In genomic region chr15:63495343-63495742, GRCh38 we compare ENCODE assay signal across 19 cellular contexts. TPM values are rescaled to one million over a fixed set of nuclear protein-coding genes. Genes with fewer than 3 reads are reported as not detected.
DNase-seq lines count a peak whose midpoint lies in the region; ATAC-seq and TF ChIP-seq lines count a peak whose summit lies in the region.
"Had no signal": no experiment of that assay in that cellular context is flagged by ENCODE, and none has a peak within 500 bp of the region (broad histone marks: within the 10 kb centered on the region; RNA-seq: fewer than 3 reads in every experiment).

No MANE protein-coding gene starts in this region.

- no peak overlapping the region for H2BK12ac ChIP-seq in neuronal stem cell (ENCODE audit: low read length)

- no peaks in the 10 kb centered on the region for H3K27me3 Mint-ChIP-seq in activated T-cell treated with anti-CD3 and anti-CD28 coated beads, Interleukin-2, amount 50 U/mL, for 24 hours
- peaks cover 19% of the 10 kb centered on the region for H3K27me3 Mint-ChIP-seq in GM23338 (ENCODE audit: insufficient read depth, low read depth, poor library complexity)
- H3K27me3 Mint-ChIP-seq in activated CD8-positive, alpha-beta T cell treated with anti-CD3 and anti-CD28 coated beads for 36 hours, result no peaks in the 10 kb centered on the region
- H3K27me3 Mint-ChIP-seq: effector memory CD8-positive, alpha-beta T cell had no signal

- no peak overlapping the region for H3K4ac ChIP-seq in neuronal stem cell (ENCODE audit: low read length)

- no peak for TF ChIP-seq CTCF in GM23338 (conservative IDR thresholded peaks at IDR 0.05; ENCODE audit: low read depth in 2 of 2)
- no peak for TF ChIP-seq CTCF in activated CD8-positive, alpha-beta T cell treated with anti-CD3 and anti-CD28 coated beads for 36 hours (IDR thresholded peaks at IDR 0.05)

- POLR2A ChIA-PET in activated CD8-positive, alpha-beta T cell treated with anti-CD3 and anti-CD28 coated beads for 36 hours (lab: Charles Lee), result interaction anchor here (0.6 to 9.8 kb wide), 7 partner anchors 10 to 103 kb away, joined by 3 to 62 read pairs (median 8); partner anchors contain the start of gene USP3

- H3K9me3 Mint-ChIP-seq in activated T-cell treated with anti-CD3 and anti-CD28 coated beads, Interleukin-2, amount 50 U/mL, for 24 hours, result no peaks in the 10 kb centered on the region
- H3K9me3 Mint-ChIP-seq in GM23338, result no peaks in the 10 kb centered on the region
- H3K9me3 Mint-ChIP-seq in activated CD8-positive, alpha-beta T cell treated with anti-CD3 and anti-CD28 coated beads for 36 hours, result no peaks in the 10 kb centered on the region
- H3K9me3 Mint-ChIP-seq: effector memory CD8-positive, alpha-beta T cell had no signal

- H3K18ac ChIP-seq in neuronal stem cell (ENCODE audit: low read length), result no peak overlapping the region

- H3K79me1 ChIP-seq in neuronal stem cell (ENCODE audit: low read depth, low read length), result no peaks in the 10 kb centered on the region

- H3K4me1 ChIP-seq in GM23338 (ENCODE audit: insufficient read depth), result peaks cover 47% of the 10 kb centered on the region
- H3K4me1 ChIP-seq in neuronal stem cell (ENCODE audit: control insufficient read depth in 2 of 2, insufficient read depth in 1 of 2, low read depth in 1 of 2, low read length in 2 of 2), result peaks cover 2 to 6% of the 10 kb centered on the region in 2 donors
- H3K4me1 ChIP-seq: parathyroid adenoma, uterus had no signal

- no peak overlapping the region for H2BK5ac ChIP-seq in neuronal stem cell (ENCODE audit: low read length)

- H3K4me3 ChIP-seq in GM23338, result peak overlapping the region; percentile 31
- no peak overlapping the region for H3K4me3 ChIP-seq in neuronal stem cell (ENCODE audit: low read length in 2 of 2)
- H3K4me3 ChIP-seq: GM12878, MG63, right lobe of liver, suprapubic skin, uterus had no signal

- no peak overlapping the region for H3K14ac ChIP-seq in neuronal stem cell (ENCODE audit: low read length)

- no peak overlapping the region for H2AFZ ChIP-seq in GM23338
- H2AFZ ChIP-seq in neuronal stem cell (ENCODE audit: low read length), result peak overlapping the region; percentile 9
- H2AFZ ChIP-seq: parathyroid adenoma had no signal

- no peak overlapping the region for H3K4me3 Mint-ChIP-seq in activated T-cell treated with anti-CD3 and anti-CD28 coated beads, Interleukin-2, amount 50 U/mL, for 24 hours
- no peak overlapping the region for H3K4me3 Mint-ChIP-seq in GM23338
- no peak overlapping the region for H3K4me3 Mint-ChIP-seq in activated CD8-positive, alpha-beta T cell treated with anti-CD3 and anti-CD28 coated beads for 36 hours

- H3K9me2 ChIP-seq in GM23338 (ENCODE audit: insufficient read depth), result no peaks in the 10 kb centered on the region

- peaks cover 10% of the 10 kb centered on the region for H3F3A ChIP-seq in GM23338 (replicated peaks; ENCODE audit: low read depth)

- H3K79me2 ChIP-seq in GM23338 (replicated peaks; ENCODE audit: insufficient read depth), result no peaks in the 10 kb centered on the region
- H3K79me2 ChIP-seq: parathyroid adenoma had no signal

- no peaks in the 10 kb centered on the region for H3K9me3 ChIP-seq in neuronal stem cell (replicated peaks in 1 of 2; ENCODE audit: control insufficient read depth in 2 of 2, insufficient read depth in 1 of 2, low read depth in 1 of 2, low read length in 2 of 2)
- H3K9me3 ChIP-seq: MG63, right lobe of liver, suprapubic skin, uterus had no signal

- no peak overlapping the region for H2BK15ac ChIP-seq in neuronal stem cell (ENCODE audit: low read length)

- H3K36me3 Mint-ChIP-seq in activated T-cell treated with anti-CD3 and anti-CD28 coated beads, Interleukin-2, amount 50 U/mL, for 24 hours (ENCODE audit: low read depth), result no peaks in the 10 kb centered on the region
- H3K36me3 Mint-ChIP-seq in GM23338 (ENCODE audit: low read depth), result no peaks in the 10 kb centered on the region
- no peaks in the 10 kb centered on the region for H3K36me3 Mint-ChIP-seq in activated CD8-positive, alpha-beta T cell treated with anti-CD3 and anti-CD28 coated beads for 36 hours (ENCODE audit: low read depth)

- H3K4me1 Mint-ChIP-seq in activated T-cell treated with anti-CD3 and anti-CD28 coated beads, Interleukin-2, amount 50 U/mL, for 24 hours (ENCODE audit: low read depth), result peaks cover 53% of the 10 kb centered on the region
- peaks cover 45% of the 10 kb centered on the region for H3K4me1 Mint-ChIP-seq in GM23338
- H3K4me1 Mint-ChIP-seq in activated CD8-positive, alpha-beta T cell treated with anti-CD3 and anti-CD28 coated beads for 36 hours (ENCODE audit: low read depth), result peaks cover 66% of the 10 kb centered on the region

- H3K36me3 ChIP-seq in GM23338 (ENCODE audit: insufficient read depth), result no peaks in the 10 kb centered on the region
- no peaks in the 10 kb centered on the region for H3K36me3 ChIP-seq in neuronal stem cell (replicated peaks in 1 of 2; ENCODE audit: control insufficient read depth in 2 of 2, insufficient read depth in 2 of 2, low read length in 2 of 2)
- H3K36me3 ChIP-seq: brain microvascular endothelial cell, MG63, right lobe of liver, suprapubic skin, uterus had no signal

- no peak overlapping the region for H4K8ac ChIP-seq in neuronal stem cell (ENCODE audit: low read depth, low read length)

- DNase-seq in activated T-cell treated with anti-CD3 and anti-CD28 coated beads, Interleukin-2, amount 50 U/mL, for 24 hours, result no peak
- DNase-seq in activated T-cell treated with anti-CD3 and anti-CD28 coated beads, Interleukin-2, amount 50 U/mL, for 48 hours, result no peak
- DNase-seq in GM23338 (ENCODE audit: low spot score) (no peak), neuronal stem cell (ENCODE audit: low spot score) (no peak), OCI-M1 (lab: John Stamatoyannopoulos, UW) (no peak)
- DNase-seq in activated CD8-positive, alpha-beta T cell treated with anti-CD3 and anti-CD28 coated beads for 36 hours, result peak; percentile 36
- DNase-seq: brain microvascular endothelial cell; effector memory CD8-positive, alpha-beta T cell; mammary epithelial cell; MG63; right lobe of liver; SIG-M5; stimulated activated CD4-positive, alpha-beta T cell treated with anti-CD3 and anti-CD28 coated beads, Interleukin-15, amount 100 ng/mL, for 24 hours; uterus had no signal

- H3K27ac ChIP-seq in GM23338 (ENCODE audit: low read depth) (no peak overlapping the region), neuronal stem cell (replicated peaks; ENCODE audit: low read length) (no peak overlapping the region)
- H3K27ac ChIP-seq: brain microvascular endothelial cell, parathyroid adenoma, right lobe of liver, suprapubic skin, uterus had no signal

- no peak overlapping the region for H3K23ac ChIP-seq in neuronal stem cell (ENCODE audit: low read depth, low read length, poor library complexity)

- no peak overlapping the region for H3K9ac ChIP-seq in neuronal stem cell (ENCODE audit: low read depth, low read length, poor library complexity)
- H3K9ac ChIP-seq: parathyroid adenoma had no signal

- H3K27ac Mint-ChIP-seq in activated T-cell treated with anti-CD3 and anti-CD28 coated beads, Interleukin-2, amount 50 U/mL, for 24 hours, result peak overlapping the region; percentile 68
- H3K27ac Mint-ChIP-seq in GM23338, result no peak overlapping the region
- H3K27ac Mint-ChIP-seq in activated CD8-positive, alpha-beta T cell treated with anti-CD3 and anti-CD28 coated beads for 36 hours, result peak overlapping the region; percentile 22

- CTCF ChIA-PET in activated CD8-positive, alpha-beta T cell treated with anti-CD3 and anti-CD28 coated beads for 36 hours (lab: Charles Lee), result interaction anchor here (1.1 to 5.2 kb wide), 8 partner anchors 7 to 106 kb away, joined by 3 to 62 read pairs (median 8); no protein-coding TSS in a partner anchor

- peaks cover 3% of the 10 kb centered on the region; the same call in 1 of the 2 replicates for H4K20me1 ChIP-seq in GM23338 (replicated peaks; ENCODE audit: insufficient read depth)

- H3K4me2 ChIP-seq in GM23338 (peak overlapping the region; percentile 40), neuronal stem cell (ENCODE audit: insufficient read depth, low read length, poor library complexity, severe bottlenecking) (no peak overlapping the region)

- H4K91ac ChIP-seq in neuronal stem cell (ENCODE audit: low read depth, low read length, poor library complexity), result no peak overlapping the region

- no CpG with 5 or more reads among the region's 1 CpG for WGBS in neuronal stem cell (ENCODE audit: extremely low coverage in 2 of 2, insufficient read length in 2 of 2, insufficient replicate concordance in 1 of 2), 2 donors

- H3K27me3 ChIP-seq in GM23338 (ENCODE audit: insufficient read depth) (peaks cover 85% of the 10 kb centered on the region), neuronal stem cell (ENCODE audit: control insufficient read depth in 3 of 3, insufficient read depth in 3 of 3, low read depth in 1 of 3, low read length in 3 of 3) (peaks cover 0 to 1% (median 0%) of the 10 kb centered on the region in 3 experiments)
- H3K27me3 ChIP-seq: brain microvascular endothelial cell, right lobe of liver, suprapubic skin, uterus had no signal

- no peak overlapping the region for H2BK120ac ChIP-seq in neuronal stem cell (ENCODE audit: low read depth, low read length)

- no peak overlapping the region for H2AK5ac ChIP-seq in neuronal stem cell (ENCODE audit: low read depth, low read length)

- ATAC-seq in GM23338, result peak; percentile 50
- ATAC-seq in activated CD8-positive, alpha-beta T cell treated with anti-CD3 and anti-CD28 coated beads for 36 hours, result no peak
- ATAC-seq in HG02759 (IDR thresholded peaks at IDR 0.05; ENCODE audit: unreplicated experiment), result no peak
- no peak for ATAC-seq in GM18498 (IDR thresholded peaks at IDR 0.05; ENCODE audit: unreplicated experiment)
- ATAC-seq: effector memory CD8-positive, alpha-beta T cell; GM12878; right lobe of liver had no signal

- intact Hi-C loops in activated CD8-positive, alpha-beta T cell treated with anti-CD3 and anti-CD28 coated beads for 36 hours (cut with micrococcal nuclease), result no loop called here

TF ChIP-seq in GM23338, 12 proteins besides CTCF, POLR2A, EP300 and RAD21 (continues in another document):
- no peak for TF ChIP-seq ETS1 (IDR thresholded peaks at IDR 0.05)

RNA-seq across cellular contexts. Expression of gene USP3, which starts 9.1 kb away (rescaled TPM):
- total RNA-seq in GM23338 (2014; rRNA removed; shearing (Covaris generic)), result 9.7 and 22.5 TPM in 2 replicates
- 7.6 and 9.9 TPM in 2 replicates for polyA plus RNA-seq in GM23338 (2016; fragmentation: Nextera tagmentation; extraction: Ambion mirVana)
- 10 to 100 TPM; 57.1 to 58.6 TPM for total RNA-seq in activated CD8-positive, alpha-beta T cell treated with anti-CD3 and anti-CD28 coated beads for 36 hours
- 45.2 TPM for polyA plus RNA-seq in neuronal stem cell (2013, experiment 1 of 2)
- polyA plus RNA-seq in neuronal stem cell (2013, experiment 2 of 2), result 48.2 TPM
